18 cellular contexts compared by ENCODE assay signal in the genomic region with DNA sequence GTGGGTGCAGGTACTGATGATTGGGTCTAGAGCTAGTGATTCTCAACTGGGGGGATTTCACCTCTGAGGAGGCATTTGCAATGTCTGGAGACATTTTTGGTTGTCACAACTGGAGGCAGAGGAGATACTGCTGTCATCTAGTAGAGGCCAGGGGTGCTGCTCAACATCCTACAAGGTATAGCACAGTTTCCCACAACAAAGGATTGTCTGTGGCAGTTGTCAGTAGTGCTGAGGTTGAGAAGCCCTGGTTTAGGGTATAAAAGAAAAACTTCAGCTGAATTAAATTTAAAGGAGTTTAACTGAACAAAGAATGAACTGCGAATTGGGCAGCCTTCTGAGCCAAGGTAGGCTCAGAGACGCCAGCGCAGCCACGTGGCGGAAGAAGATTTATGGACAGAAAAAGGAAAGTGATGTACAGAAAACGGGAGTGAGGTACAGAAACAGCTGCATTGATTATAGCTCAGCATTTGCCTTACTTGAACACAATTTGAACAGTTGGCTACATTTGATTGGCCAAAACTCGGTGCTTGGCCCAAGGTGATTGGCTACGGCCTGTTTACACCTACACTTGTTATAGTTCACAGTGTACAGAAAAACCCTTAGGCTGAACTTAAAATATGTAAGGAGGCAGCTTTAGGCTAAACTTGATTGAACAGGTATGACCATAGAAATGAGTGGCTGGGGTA. TPM values are rescaled to one million over a fixed set of nuclear protein-coding genes. Genes with fewer than 3 reads are reported as not detected.
DNase-seq lines count a peak whose midpoint lies in the region; ATAC-seq and TF ChIP-seq lines count a peak whose summit lies in the region.
"Had no signal": no experiment of that assay in that cellular context is flagged by ENCODE, and none has a peak within 500 bp of the region (broad histone marks: within the 10 kb centered on the region; RNA-seq: fewer than 3 reads in every experiment).

No MANE protein-coding gene starts in this region.

- H3K27ac Mint-ChIP-seq in activated CD4-positive, alpha-beta memory T cell treated with anti-CD3 and anti-CD28 coated beads for 36 hours: peak overlapping the region; percentile 13
- no peak overlapping the region for H3K27ac Mint-ChIP-seq in activated CD4-positive, alpha-beta memory T cell treated with anti-CD3 and anti-CD28 coated beads, Interleukin-2, amount 10 ng/mL, durations not matched to agents 7 days and 5 days
- H3K27ac Mint-ChIP-seq in activated naive CD8-positive, alpha-beta T cell: peak overlapping the region; percentile 58
- peak overlapping the region; percentile 15 for H3K27ac Mint-ChIP-seq in nephron progenitor cell
- H3K27ac Mint-ChIP-seq: GM23338, neural progenitor cell, WTC11 had no signal

- no peak overlapping the region for H3K4me3 Mint-ChIP-seq in activated CD4-positive, alpha-beta memory T cell treated with anti-CD3 and anti-CD28 coated beads for 36 hours
- H3K4me3 Mint-ChIP-seq in activated CD4-positive, alpha-beta memory T cell treated with anti-CD3 and anti-CD28 coated beads, Interleukin-2, amount 10 ng/mL, durations not matched to agents 7 days and 5 days: no peak overlapping the region
- H3K4me3 Mint-ChIP-seq in activated naive CD8-positive, alpha-beta T cell: peak overlapping the region; percentile 31
- no peak overlapping the region for H3K4me3 Mint-ChIP-seq in nephron progenitor cell
- H3K4me3 Mint-ChIP-seq: GM23338, neural progenitor cell, WTC11 had no signal

- no peaks in the 10 kb centered on the region for H3K27me3 ChIP-seq in HL-60 (ENCODE audit: insufficient read depth, poor library complexity, severe bottlenecking)
- H3K27me3 ChIP-seq: neural progenitor cell, tibial artery had no signal

- peak; percentile 24 for DNase-seq in activated CD4-positive, alpha-beta memory T cell treated with anti-CD3 and anti-CD28 coated beads for 36 hours
- DNase-seq in activated CD4-positive, alpha-beta memory T cell treated with anti-CD3 and anti-CD28 coated beads, Interleukin-2, amount 10 ng/mL, durations not matched to agents 7 days and 5 days: no peak
- DNase-seq in HL-60 (ENCODE audit: low read depth in 1 of 2, low spot score in 1 of 2): no peak
- no peak for DNase-seq in nephron progenitor cell
- DNase-seq in islet precursor cell: no peak
- DNase-seq in cerebellar nuclear complex (lab: John Stamatoyannopoulos, UW): no peak
- DNase-seq: kidney glomerular epithelial cell, NCI-H1417, NCI-H526, SHP77 treated with DMSO at 0.1 percent for 48 hours, small intestine, tibial artery had no signal

- no peaks in the 10 kb centered on the region for H3K27me3 Mint-ChIP-seq in activated CD4-positive, alpha-beta memory T cell treated with anti-CD3 and anti-CD28 coated beads for 36 hours
- no peaks in the 10 kb centered on the region for H3K27me3 Mint-ChIP-seq in activated CD4-positive, alpha-beta memory T cell treated with anti-CD3 and anti-CD28 coated beads, Interleukin-2, amount 10 ng/mL, durations not matched to agents 7 days and 5 days
- no peaks in the 10 kb centered on the region for H3K27me3 Mint-ChIP-seq in activated naive CD8-positive, alpha-beta T cell
- no peaks in the 10 kb centered on the region for H3K27me3 Mint-ChIP-seq in nephron progenitor cell (ENCODE audit: low read depth, poor library complexity)
- H3K27me3 Mint-ChIP-seq: CD8-positive, alpha-beta memory T cell had no signal

- POLR2A ChIA-PET in activated CD4-positive, alpha-beta memory T cell treated with anti-CD3 and anti-CD28 coated beads for 36 hours (lab: Charles Lee): interaction anchor here (0.8 kb wide), 1 partner anchor 45 kb away, joined by 3 read pairs; no protein-coding TSS in a partner anchor
- POLR2A ChIA-PET in activated CD4-positive, alpha-beta memory T cell treated with anti-CD3 and anti-CD28 coated beads, Interleukin-2, amount 10 ng/mL, durations not matched to agents 7 days and 5 days (lab: Charles Lee): no interaction called here

- peak overlapping the region; percentile 1; the same call in 1 of the 2 replicates for H3K27ac ChIP-seq in HL-60 (replicated peaks)
- H3K27ac ChIP-seq: neural progenitor cell, tibial artery had no signal

- no peak for ATAC-seq in GM19452 (IDR thresholded peaks at IDR 0.05; ENCODE audit: unreplicated experiment)
- ATAC-seq: GM23338, WTC11 had no signal

- peaks cover 1% of the 10 kb centered on the region for H3K36me3 Mint-ChIP-seq in activated CD4-positive, alpha-beta memory T cell treated with anti-CD3 and anti-CD28 coated beads for 36 hours
- H3K36me3 Mint-ChIP-seq in activated CD4-positive, alpha-beta memory T cell treated with anti-CD3 and anti-CD28 coated beads, Interleukin-2, amount 10 ng/mL, durations not matched to agents 7 days and 5 days (ENCODE audit: low read depth): peaks cover 3% of the 10 kb centered on the region
- peaks cover 2% of the 10 kb centered on the region for H3K36me3 Mint-ChIP-seq in activated naive CD8-positive, alpha-beta T cell
- peaks cover 11% of the 10 kb centered on the region for H3K36me3 Mint-ChIP-seq in nephron progenitor cell (ENCODE audit: low read depth)

- H3K9me3 Mint-ChIP-seq in activated CD4-positive, alpha-beta memory T cell treated with anti-CD3 and anti-CD28 coated beads for 36 hours: no peaks in the 10 kb centered on the region
- no peaks in the 10 kb centered on the region for H3K9me3 Mint-ChIP-seq in activated CD4-positive, alpha-beta memory T cell treated with anti-CD3 and anti-CD28 coated beads, Interleukin-2, amount 10 ng/mL, durations not matched to agents 7 days and 5 days
- no peaks in the 10 kb centered on the region for H3K9me3 Mint-ChIP-seq in activated naive CD8-positive, alpha-beta T cell (ENCODE audit: low read depth)
- no peaks in the 10 kb centered on the region for H3K9me3 Mint-ChIP-seq in nephron progenitor cell
- H3K9me3 Mint-ChIP-seq: CD8-positive, alpha-beta memory T cell; GM23338; neural progenitor cell; WTC11 had no signal

- intact Hi-C loops in activated CD4-positive, alpha-beta memory T cell treated with anti-CD3 and anti-CD28 coated beads for 36 hours (cut with micrococcal nuclease): no loop called here

- TF ChIP-seq CTCF in HL-60 (IDR thresholded peaks at IDR 0.05; ENCODE audit: insufficient read depth, low read length): no peak
- no peak for TF ChIP-seq CTCF in nephron progenitor cell (IDR thresholded peaks at IDR 0.05)

- peaks cover 16% of the 10 kb centered on the region for H3K4me1 Mint-ChIP-seq in activated CD4-positive, alpha-beta memory T cell treated with anti-CD3 and anti-CD28 coated beads for 36 hours (ENCODE audit: low read depth)
- peaks cover 13% of the 10 kb centered on the region for H3K4me1 Mint-ChIP-seq in activated CD4-positive, alpha-beta memory T cell treated with anti-CD3 and anti-CD28 coated beads, Interleukin-2, amount 10 ng/mL, durations not matched to agents 7 days and 5 days
- H3K4me1 Mint-ChIP-seq in activated naive CD8-positive, alpha-beta T cell (ENCODE audit: low read depth): peaks cover 29% of the 10 kb centered on the region
- peaks cover 24% of the 10 kb centered on the region for H3K4me1 Mint-ChIP-seq in nephron progenitor cell

- H3K4me3 ChIP-seq in HL-60 (replicated peaks; ENCODE audit: insufficient read depth, low read length): no peak overlapping the region
- H3K4me3 ChIP-seq: GM23338, neural progenitor cell, tibial artery had no signal

- CTCF ChIA-PET in activated CD4-positive, alpha-beta memory T cell treated with anti-CD3 and anti-CD28 coated beads for 36 hours (lab: Charles Lee): no interaction called here
- CTCF ChIA-PET in activated CD4-positive, alpha-beta memory T cell treated with anti-CD3 and anti-CD28 coated beads, Interleukin-2, amount 10 ng/mL, durations not matched to agents 7 days and 5 days (lab: Charles Lee): interaction anchor here (1.1 kb wide), 2 partner anchors 13 to 41 kb away, joined by 3 to 4 read pairs; no protein-coding TSS in a partner anchor

RNA-seq across cellular contexts. Expression of gene MPZL1, which starts 40.4 kb away (rescaled TPM):
- 10 to 100 TPM; 21.9 to 23.0 TPM for total RNA-seq in activated CD4-positive, alpha-beta memory T cell treated with anti-CD3 and anti-CD28 coated beads for 36 hours
- 10 to 100 TPM; 17.4 to 19.0 TPM for total RNA-seq in activated CD4-positive, alpha-beta memory T cell treated with anti-CD3 and anti-CD28 coated beads, Interleukin-2, amount 10 ng/mL, durations not matched to agents 7 days and 5 days
